Comparison of ENCODE assay signal across 1 cellular context in genomic region chr11:74070713-74071506, GRCh38.
A peak's percentile ranks its signal among the peaks of the same experiment; 100 is the strongest.
TF ChIP-seq lines count a peak whose summit lies in the region.

No MANE protein-coding gene starts in this region.

TF ChIP-seq in K562, 482 proteins besides CTCF, POLR2A, EP300 and RAD21 (continued from another document and continues in another):
- TF ChIP-seq TFE3 (CRISPR knock-in tag; IDR thresholded peaks at IDR 0.05) (no peak), MITF (IDR thresholded peaks at IDR 0.05) (no peak), HNRNPH1 (optimal IDR thresholded peaks at IDR 0.05; ENCODE audit: low read depth, low read length) (no peak), SP1 (CRISPR knock-in tag; IDR thresholded peaks at IDR 0.05) (no peak), LARP7 (IDR thresholded peaks at IDR 0.05) (no peak), CCAR2 (IDR thresholded peaks at IDR 0.05; ENCODE audit: low read depth, low read length) (no peak), KDM5B (IDR thresholded peaks at IDR 0.05; ENCODE audit: insufficient replicate concordance, low read depth, low read length) (no peak), CEBPZ (IDR thresholded peaks at IDR 0.05; ENCODE audit: borderline replicate concordance, low read depth, low read length) (no peak), GTF2A2 (tag; IDR thresholded peaks at IDR 0.05) (no peak), SRSF7 (optimal IDR thresholded peaks at IDR 0.05; ENCODE audit: low read depth, low read length) (no peak), ZNF143 (CRISPR knock-in tag; IDR thresholded peaks at IDR 0.05) (no peak), CSDE1 (IDR thresholded peaks at IDR 0.05) (no peak), HINFP (tag; conservative IDR thresholded peaks at IDR 0.05; ENCODE audit: low read depth) (no peak), FOXK1 (CRISPR knock-in tag; IDR thresholded peaks at IDR 0.05; ENCODE audit: borderline replicate concordance) (no peak), HCFC1 (IDR thresholded peaks at IDR 0.05; ENCODE audit: low read depth, low read length) (no peak), ILK (tag; IDR thresholded peaks at IDR 0.05; ENCODE audit: borderline replicate concordance, low read depth) (no peak), MAZ (CRISPR knock-in tag; conservative IDR thresholded peaks at IDR 0.05 in 1 of 2, IDR thresholded peaks at IDR 0.05 in 1 of 2) (0 out of 4 replicates have a peak, but pooled peaks of 1 of the 2 experiments have one; percentile 9), PPARD (CRISPR knock-in tag; IDR thresholded peaks at IDR 0.05) (no peak), MTA3 (IDR thresholded peaks at IDR 0.05; ENCODE audit: borderline replicate concordance) (no peak), DDX20 (tag; IDR thresholded peaks at IDR 0.05; ENCODE audit: low read depth) (no peak), PYGO2 (tag; IDR thresholded peaks at IDR 0.05) (no peak), HDAC1 (IDR thresholded peaks at IDR 0.05) (peak; percentile 52 to 90; a peak in 3 of 4 replicates), ZC3H4 (CRISPR knock-in tag; IDR thresholded peaks at IDR 0.05; ENCODE audit: borderline replicate concordance) (no peak), ZNF41 (CRISPR knock-in tag; conservative IDR thresholded peaks at IDR 0.05) (no peak), ASH1L (IDR thresholded peaks at IDR 0.05; ENCODE audit: borderline replicate concordance, low read depth, partially characterized antibody) (no peak), CLOCK (CRISPR knock-in tag; IDR thresholded peaks at IDR 0.05; ENCODE audit: borderline replicate concordance) (no peak), BRD4 (IDR thresholded peaks at IDR 0.05) (no peak), NFIC (IDR thresholded peaks at IDR 0.05) (peak; percentile 75), ZNF830 (CRISPR knock-in tag; IDR thresholded peaks at IDR 0.05) (no peak), BRF1 (IDR thresholded peaks at IDR 0.05; ENCODE audit: borderline replicate concordance, extremely low read depth, insufficient read length) (no peak), MNT (conservative IDR thresholded peaks at IDR 0.05) (0 out of 4 replicates have a peak, but pooled peaks of 1 of the 2 experiments have one; percentile 36), ZNF764 (CRISPR knock-in tag; IDR thresholded peaks at IDR 0.05; ENCODE audit: low read depth) (no peak), HMG20B (CRISPR knock-in tag; IDR thresholded peaks at IDR 0.05) (no peak), PRPF4 (IDR thresholded peaks at IDR 0.05; ENCODE audit: insufficient read depth, low read depth, low read length, poor library complexity, severe bottlenecking) (no peak), ELF4 (CRISPR knock-in tag; IDR thresholded peaks at IDR 0.05) (no peak), CBX2 (IDR thresholded peaks at IDR 0.05; ENCODE audit: insufficient read depth, low read length, poor library complexity, severe bottlenecking) (no peak), PML (IDR thresholded peaks at IDR 0.05; ENCODE audit: low read length) (peak; percentile 70), THRA (IDR thresholded peaks at IDR 0.05) (no peak), IFI16 (CRISPR knock-in tag; IDR thresholded peaks at IDR 0.05) (no peak), ZNF551 (CRISPR knock-in tag; IDR thresholded peaks at IDR 0.05) (no peak), ZNF740 (CRISPR knock-in tag; IDR thresholded peaks at IDR 0.05) (no peak), ZNF740 (tag; IDR thresholded peaks at IDR 0.05) (no peak), ZNF263 (CRISPR knock-in tag; IDR thresholded peaks at IDR 0.05; ENCODE audit: borderline replicate concordance) (no peak; the same call in 1 of the 2 replicates), CGGBP1 (CRISPR knock-in tag; IDR thresholded peaks at IDR 0.05) (no peak), ZNF3 (CRISPR knock-in tag; IDR thresholded peaks at IDR 0.05) (no peak), NCOA1 (IDR thresholded peaks at IDR 0.05; ENCODE audit: low read depth) (no peak), CREM (IDR thresholded peaks at IDR 0.05; ENCODE audit: low read depth) (peak; percentile 74), ZNF583 (CRISPR knock-in tag; IDR thresholded peaks at IDR 0.05) (no peak), TFAM (CRISPR knock-in tag; conservative IDR thresholded peaks at IDR 0.05) (no peak), FOXM1 (IDR thresholded peaks at IDR 0.05; ENCODE audit: low read depth) (peak; percentile 42; the same call in 1 of the 2 replicates), FOXM1 (CRISPR knock-in tag; IDR thresholded peaks at IDR 0.05; ENCODE audit: low read depth) (no peak), POLR2AphosphoS2 (IDR thresholded peaks at IDR 0.05; ENCODE audit: low read length) (no peak), SNAPC5 (CRISPR knock-in tag; IDR thresholded peaks at IDR 0.05) (no peak), CBFA2T2 (conservative IDR thresholded peaks at IDR 0.05) (peak; percentile 84), TAF9B (IDR thresholded peaks at IDR 0.05; ENCODE audit: partially characterized antibody) (no peak), CAMTA2 (CRISPR knock-in tag; conservative IDR thresholded peaks at IDR 0.05) (no peak), ZNF280B (CRISPR knock-in tag; IDR thresholded peaks at IDR 0.05) (no peak)
